16 cellular contexts compared by ENCODE assay signal in the genomic region with DNA sequence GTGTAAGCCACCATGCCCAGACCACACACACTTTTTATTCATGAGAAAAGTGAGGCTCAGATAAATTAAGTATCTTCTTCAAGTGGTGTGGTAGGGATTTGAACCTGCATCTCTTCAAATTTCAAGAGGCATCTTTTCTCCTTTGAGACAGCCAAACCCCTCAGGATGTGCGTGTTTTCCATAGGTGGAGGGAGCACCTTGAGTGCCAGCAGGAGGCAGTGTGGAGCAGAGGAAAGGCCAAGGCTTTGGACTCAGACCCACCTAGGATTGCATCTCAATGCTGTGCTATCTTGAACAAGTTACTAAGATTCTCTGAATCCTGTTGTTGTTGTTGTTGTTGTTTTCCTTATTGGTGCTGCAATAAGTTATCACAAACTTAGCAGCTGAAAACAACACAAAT. TPM values are rescaled to one million over a fixed set of nuclear protein-coding genes. Genes with fewer than 3 reads are reported as not detected.
DNase-seq lines count a peak whose midpoint lies in the region; ATAC-seq and TF ChIP-seq lines count a peak whose summit lies in the region.
"Had no signal": no experiment of that assay in that cellular context is flagged by ENCODE, and none has a peak within 500 bp of the region (broad histone marks: within the 10 kb centered on the region; RNA-seq: fewer than 3 reads in every experiment).

No MANE protein-coding gene starts in this region.

- no peak overlapping the region for H3K27ac ChIP-seq in brain microvascular endothelial cell
- no peak overlapping the region for H3K27ac ChIP-seq in effector memory CD4-positive, alpha-beta T cell (ENCODE audit: insufficient read depth, low read length, poor library complexity, severe bottlenecking)
- H3K27ac ChIP-seq: A549, adrenal gland, dorsolateral prefrontal cortex had no signal

- no peak overlapping the region for H3K27ac Mint-ChIP-seq in HFFc6
- H3K27ac Mint-ChIP-seq in neural crest cell (ENCODE audit: unreplicated experiment): no peak overlapping the region

- H3K4me3 ChIP-seq in brain microvascular endothelial cell (ENCODE audit: low read depth, low read length): no peak overlapping the region
- H3K4me3 ChIP-seq in effector memory CD4-positive, alpha-beta T cell (ENCODE audit: insufficient read depth, low read depth, low read length, poor library complexity, severe bottlenecking): no peak overlapping the region
- H3K4me3 ChIP-seq: A549, adrenal gland, dorsolateral prefrontal cortex had no signal

- H3K27me3 ChIP-seq in brain microvascular endothelial cell (replicated peaks): no peaks in the 10 kb centered on the region
- H3K27me3 ChIP-seq in effector memory CD4-positive, alpha-beta T cell (replicated peaks; ENCODE audit: control insufficient read depth, insufficient read depth, low read length, poor library complexity, severe bottlenecking): no peaks in the 10 kb centered on the region
- H3K27me3 ChIP-seq: adrenal gland had no signal

- no peaks in the 10 kb centered on the region for H3K36me3 ChIP-seq in brain microvascular endothelial cell (replicated peaks)
- H3K36me3 ChIP-seq in effector memory CD4-positive, alpha-beta T cell (ENCODE audit: control insufficient read depth, insufficient read depth, low read length): no peaks in the 10 kb centered on the region
- H3K36me3 ChIP-seq: adrenal gland had no signal

- TF ChIP-seq CTCF in HFFc6 (IDR thresholded peaks at IDR 0.05): peak; percentile 62
- peak; percentile 50 for TF ChIP-seq CTCF in brain microvascular endothelial cell (IDR thresholded peaks at IDR 0.05; ENCODE audit: low read depth, low read length, missing control alignments)
- peak; percentile 32 for TF ChIP-seq CTCF in neural crest cell (conservative IDR thresholded peaks at IDR 0.05)

- no peaks in the 10 kb centered on the region for H3K9me3 ChIP-seq in effector memory CD4-positive, alpha-beta T cell (ENCODE audit: control insufficient read depth, low read length)
- H3K9me3 ChIP-seq: adrenal gland had no signal

- 0 out of 2 replicates have a peak, but pooled peaks cover 4% of the 10 kb centered on the region for H3K36me3 Mint-ChIP-seq in HFFc6 (ENCODE audit: low read depth)
- H3K36me3 Mint-ChIP-seq in neural crest cell (ENCODE audit: low read depth): no peaks in the 10 kb centered on the region

- H3K9me3 Mint-ChIP-seq in HFFc6: peaks cover 4% of the 10 kb centered on the region; the same call in 1 of the 2 replicates
- peaks cover 3% of the 10 kb centered on the region for H3K9me3 Mint-ChIP-seq in neural crest cell

- no peak for ATAC-seq in HG03521 (IDR thresholded peaks at IDR 0.05; ENCODE audit: unreplicated experiment)
- ATAC-seq: A549 had no signal

- H3K4me1 ChIP-seq in effector memory CD4-positive, alpha-beta T cell (ENCODE audit: control insufficient read depth, insufficient read depth, low read length, poor library complexity, severe bottlenecking): no peaks in the 10 kb centered on the region
- H3K4me1 ChIP-seq: A549, adrenal gland had no signal

- H3K4me1 Mint-ChIP-seq in HFFc6 (ENCODE audit: low read depth) (no peaks in the 10 kb centered on the region), neural crest cell (peaks cover 9% of the 10 kb centered on the region)

- H3K4me3 Mint-ChIP-seq in HFFc6 (no peak overlapping the region), neural crest cell (no peak overlapping the region)

- peaks cover 5% of the 10 kb centered on the region for H3K27me3 Mint-ChIP-seq in HFFc6 (ENCODE audit: insufficient read depth)
- peaks cover 4% of the 10 kb centered on the region for H3K27me3 Mint-ChIP-seq in neural crest cell (ENCODE audit: low read depth)

- in situ Hi-C loops in brain microvascular endothelial cell (cut with HindIII; ENCODE audit: low pct_ligation_motif_present, low sequenced_read_pairs): no loop called here

- peak; percentile 20 for DNase-seq in activated CD4-positive, alpha-beta T cell treated with anti-CD3 and anti-CD28 coated beads for 48 hours
- no peak for DNase-seq in activated CD4-positive, alpha-beta T cell treated with anti-CD3 and anti-CD28 coated beads for 1 hour
- no peak for DNase-seq in HFFc6
- no peak for DNase-seq in brain microvascular endothelial cell
- no peak for DNase-seq in neural crest cell (ENCODE audit: low read depth, low spot score)
- no peak for DNase-seq in NCI-H2227 treated with DMSO at 0.1 percent for 48 hours (lab: John Stamatoyannopoulos, UW)
- no peak for DNase-seq in effector memory CD4-positive, alpha-beta T cell
- DNase-seq: adrenal gland; DMS53; dorsolateral prefrontal cortex; NCI-H2171; stimulated activated CD4-positive, alpha-beta T cell treated with anti-CD3 and anti-CD28 coated beads, Interleukin-12 subunit alpha, Interleukin-12 subunit beta, amount 100 ng/mL, for 4 hours; T1000 had no signal

RNA-seq across cellular contexts. Expression of a gene that starts 40.2 kb away (rescaled TPM):
- not detected for total RNA-seq in HFFc6 (2021; fragmentation: NEBNext Ultra II Directional; extraction: Animal tissue kit (Norgen Biotek cat#: 25700))
- not detected in 2 replicates for total RNA-seq in neural crest cell
- total RNA-seq: adrenal gland, dorsolateral prefrontal cortex, liver had no signal
